ENCODE assay signal across 13 cellular contexts in genomic region chr11:11960687-11961086, GRCh38. TPM values are rescaled to one million over a fixed set of nuclear protein-coding genes. Genes with fewer than 3 reads are reported as not detected.
DNase-seq lines count a peak whose midpoint lies in the region; ATAC-seq, FAIRE-seq and TF ChIP-seq lines count a peak whose summit lies in the region.
"Had no signal": no experiment of that assay in that cellular context is flagged by ENCODE, and none has a peak within 500 bp of the region (broad histone marks: within the 10 kb centered on the region; RNA-seq: fewer than 3 reads in every experiment).

No MANE protein-coding gene starts in this region.

- POLR2A ChIA-PET in activated naive CD8-positive, alpha-beta T cell treated with anti-CD3 and anti-CD28 coated beads, Interleukin-2, amount 10 ng/mL, durations not matched to agents 7 days and 5 days (lab: Charles Lee): interaction anchor here (0.7 kb wide), 1 partner anchor 12 kb away, joined by 3 read pairs; no protein-coding TSS in a partner anchor

- no peak overlapping the region for H2BK120ac ChIP-seq in neuronal stem cell (ENCODE audit: low read depth, low read length)

- no peak overlapping the region for H2AK5ac ChIP-seq in neuronal stem cell (ENCODE audit: low read depth, low read length)

- no peaks in the 10 kb centered on the region for H3K79me1 ChIP-seq in neuronal stem cell (ENCODE audit: low read depth, low read length)

- no peak overlapping the region for H3K4me3 Mint-ChIP-seq in activated T-cell treated with anti-CD3 and anti-CD28 coated beads, Interleukin-2, amount 50 U/mL, for 4 hours
- H3K4me3 Mint-ChIP-seq in activated naive CD8-positive, alpha-beta T cell treated with anti-CD3 and anti-CD28 coated beads, Interleukin-2, amount 10 ng/mL, durations not matched to agents 7 days and 5 days: peak overlapping the region; percentile 69
- H3K4me3 Mint-ChIP-seq in neural progenitor cell: no peak overlapping the region

- peaks cover 38% of the 10 kb centered on the region for H3K4me1 Mint-ChIP-seq in activated T-cell treated with anti-CD3 and anti-CD28 coated beads, Interleukin-2, amount 50 U/mL, for 4 hours (ENCODE audit: low read depth)
- peaks cover 33% of the 10 kb centered on the region for H3K4me1 Mint-ChIP-seq in activated naive CD8-positive, alpha-beta T cell treated with anti-CD3 and anti-CD28 coated beads, Interleukin-2, amount 10 ng/mL, durations not matched to agents 7 days and 5 days
- H3K4me1 Mint-ChIP-seq in neural progenitor cell: peaks cover 12% of the 10 kb centered on the region

- H3K4me2 ChIP-seq in neural progenitor cell (no peak overlapping the region), neuronal stem cell (ENCODE audit: insufficient read depth, low read length, poor library complexity, severe bottlenecking) (no peak overlapping the region)

- no peak for DNase-seq in activated T-cell treated with anti-CD3 and anti-CD28 coated beads, Interleukin-2, amount 50 U/mL, for 4 hours
- no peak for DNase-seq in activated T-cell treated with anti-CD3 and anti-CD28 coated beads, Interleukin-2, amount 50 U/mL, for 48 hours
- DNase-seq in Jurkat, Clone E6-1 (ENCODE audit: low read depth, low spot score): peak; percentile 74
- DNase-seq in activated naive CD8-positive, alpha-beta T cell treated with anti-CD3 and anti-CD28 coated beads, Interleukin-2, amount 10 ng/mL, durations not matched to agents 7 days and 5 days: no peak
- DNase-seq in neural progenitor cell (ENCODE audit: low spot score): no peak
- DNase-seq in neuronal stem cell (ENCODE audit: low spot score): no peak
- DNase-seq in HUDEP-2 (lab: John Stamatoyannopoulos, UW; ENCODE audit: unreplicated experiment in 76 of 76): no peak
- DNase-seq in HTR-8/SVneo (ENCODE audit: insufficient read length, low spot score): no peak
- DNase-seq: activated CD4-positive, alpha-beta T cell treated with anti-CD3 and anti-CD28 coated beads for 1 hour; Karpas-422; NCI-H2107 had no signal

- no peaks in the 10 kb centered on the region for H3K9me3 ChIP-seq in neural progenitor cell (ENCODE audit: low read depth)
- H3K9me3 ChIP-seq in neuronal stem cell (replicated peaks in 1 of 2; ENCODE audit: control insufficient read depth in 2 of 2, insufficient read depth in 1 of 2, low read depth in 1 of 2, low read length in 2 of 2): peaks cover 0 to 8% of the 10 kb centered on the region in 2 donors
- H3K9me3 ChIP-seq: vagina had no signal

- H3K14ac ChIP-seq in neuronal stem cell (ENCODE audit: low read length): no peak overlapping the region

- H2BK12ac ChIP-seq in neuronal stem cell (ENCODE audit: low read length): no peak overlapping the region

- H3K27ac Mint-ChIP-seq in activated naive CD8-positive, alpha-beta T cell treated with anti-CD3 and anti-CD28 coated beads, Interleukin-2, amount 10 ng/mL, durations not matched to agents 7 days and 5 days: peak overlapping the region; percentile 79
- H3K27ac Mint-ChIP-seq in neural progenitor cell: peak overlapping the region; percentile 57

- peaks cover 8% of the 10 kb centered on the region for H3F3A ChIP-seq in neural progenitor cell (ENCODE audit: low read depth)

- no peak overlapping the region for H2BK15ac ChIP-seq in neuronal stem cell (ENCODE audit: low read length)

- H4K91ac ChIP-seq in neuronal stem cell (ENCODE audit: low read depth, low read length, poor library complexity): no peak overlapping the region

- no peak overlapping the region for H3K18ac ChIP-seq in neuronal stem cell (ENCODE audit: low read length)

- H3K27me3 Mint-ChIP-seq in activated T-cell treated with anti-CD3 and anti-CD28 coated beads, Interleukin-2, amount 50 U/mL, for 4 hours (ENCODE audit: low read depth): no peaks in the 10 kb centered on the region
- H3K27me3 Mint-ChIP-seq in activated naive CD8-positive, alpha-beta T cell treated with anti-CD3 and anti-CD28 coated beads, Interleukin-2, amount 10 ng/mL, durations not matched to agents 7 days and 5 days: peaks cover 2% of the 10 kb centered on the region
- H3K27me3 Mint-ChIP-seq in neural progenitor cell (ENCODE audit: insufficient read depth, low read depth): peaks cover 2% of the 10 kb centered on the region

- TF ChIP-seq CTCF in neural progenitor cell (IDR thresholded peaks at IDR 0.05): no peak

- no peaks in the 10 kb centered on the region for H3K9me3 Mint-ChIP-seq in activated T-cell treated with anti-CD3 and anti-CD28 coated beads, Interleukin-2, amount 50 U/mL, for 4 hours
- no peaks in the 10 kb centered on the region for H3K9me3 Mint-ChIP-seq in activated naive CD8-positive, alpha-beta T cell treated with anti-CD3 and anti-CD28 coated beads, Interleukin-2, amount 10 ng/mL, durations not matched to agents 7 days and 5 days
- H3K9me3 Mint-ChIP-seq in neural progenitor cell: no peaks in the 10 kb centered on the region

- no peak overlapping the region for H3K4me3 ChIP-seq in Jurkat, Clone E6-1 (ENCODE audit: low read length)
- H3K4me3 ChIP-seq in neural progenitor cell (no peak overlapping the region), neuronal stem cell (ENCODE audit: low read length in 2 of 2) (no peak overlapping the region)
- H3K4me3 ChIP-seq: coronary artery, vagina had no signal

- H3K36me3 ChIP-seq in neural progenitor cell (no peaks in the 10 kb centered on the region), neuronal stem cell (replicated peaks in 1 of 2; ENCODE audit: control insufficient read depth in 2 of 2, insufficient read depth in 2 of 2, low read length in 2 of 2) (peaks cover 6 to 39% of the 10 kb centered on the region in 2 donors)

- ATAC-seq in activated T-cell treated with anti-CD3 and anti-CD28 coated beads, Interleukin-2, amount 50 U/mL, for 4 hours: peak; percentile 42 to 60
- ATAC-seq in activated naive CD8-positive, alpha-beta T cell treated with anti-CD3 and anti-CD28 coated beads, Interleukin-2, amount 10 ng/mL, durations not matched to agents 7 days and 5 days (ENCODE audit: low read depth): peak; percentile 93

- H2AFZ ChIP-seq in neural progenitor cell (replicated peaks): no peak overlapping the region
- H2AFZ ChIP-seq in neuronal stem cell (ENCODE audit: low read length): no peak overlapping the region

- no peaks in the 10 kb centered on the region for H3K79me2 ChIP-seq in neural progenitor cell (ENCODE audit: low read depth)

- no peak overlapping the region for H2BK5ac ChIP-seq in neuronal stem cell (ENCODE audit: low read length)

- H3K4ac ChIP-seq in neuronal stem cell (ENCODE audit: low read length): no peak overlapping the region

- H3K27ac ChIP-seq in neural progenitor cell (no peak overlapping the region), neuronal stem cell (replicated peaks; ENCODE audit: low read length) (no peak overlapping the region)
- H3K27ac ChIP-seq: coronary artery, vagina had no signal

- H3K27me3 ChIP-seq in neural progenitor cell: no peaks in the 10 kb centered on the region
- no peaks in the 10 kb centered on the region for H3K27me3 ChIP-seq in neuronal stem cell (ENCODE audit: control insufficient read depth in 3 of 3, insufficient read depth in 3 of 3, low read depth in 1 of 3, low read length in 3 of 3)
- H3K27me3 ChIP-seq: vagina had no signal

- no peak overlapping the region for H3K9ac ChIP-seq in neural progenitor cell
- H3K9ac ChIP-seq in neuronal stem cell (ENCODE audit: low read depth, low read length, poor library complexity): no peak overlapping the region

- no peak for FAIRE-seq in HTR-8/SVneo (lab: Jason Lieb, UNC)

- WGBS in neuronal stem cell (ENCODE audit: extremely low coverage in 2 of 2, insufficient read length in 2 of 2, insufficient replicate concordance in 1 of 2), 2 donors: no CpG with 5 or more reads among the region's 1 CpG

- H4K8ac ChIP-seq in neuronal stem cell (ENCODE audit: low read depth, low read length): no peak overlapping the region

- H3K4me1 ChIP-seq in neural progenitor cell (peaks cover 19% of the 10 kb centered on the region), neuronal stem cell (ENCODE audit: control insufficient read depth in 2 of 2, insufficient read depth in 1 of 2, low read depth in 1 of 2, low read length in 2 of 2) (peaks cover 3 to 6% of the 10 kb centered on the region in 2 donors)

- H3K36me3 Mint-ChIP-seq in activated T-cell treated with anti-CD3 and anti-CD28 coated beads, Interleukin-2, amount 50 U/mL, for 4 hours (ENCODE audit: insufficient read depth): peaks cover 16% of the 10 kb centered on the region
- H3K36me3 Mint-ChIP-seq in activated naive CD8-positive, alpha-beta T cell treated with anti-CD3 and anti-CD28 coated beads, Interleukin-2, amount 10 ng/mL, durations not matched to agents 7 days and 5 days: peaks cover 18% of the 10 kb centered on the region
- H3K36me3 Mint-ChIP-seq in neural progenitor cell: peaks cover 41% of the 10 kb centered on the region

- no peak overlapping the region for H3K23ac ChIP-seq in neuronal stem cell (ENCODE audit: low read depth, low read length, poor library complexity)

- no peaks in the 10 kb centered on the region for H4K20me1 ChIP-seq in neural progenitor cell (ENCODE audit: low read depth)

RNA-seq across cellular contexts. Expression of gene DKK3, which starts 47.7 kb away (rescaled TPM):
- total RNA-seq in activated T-cell treated with anti-CD3 and anti-CD28 coated beads, Interleukin-2, amount 50 U/mL, for 4 hours: under 1 TPM; 0.34 to 0.51 (median 0.35) TPM
- polyA plus RNA-seq in Jurkat, Clone E6-1 (2012; ENCODE audit: insufficient read depth, insufficient read length): 0.95 TPM
- total RNA-seq in activated naive CD8-positive, alpha-beta T cell treated with anti-CD3 and anti-CD28 coated beads, Interleukin-2, amount 10 ng/mL, durations not matched to agents 7 days and 5 days: 10 to 100 TPM in 1 of 2 experiments, 1 to 10 TPM in 1; 8.1 to 12.0 TPM
- total RNA-seq in neural progenitor cell (ENCODE audit: low replicate concordance): 23.9 and 26.1 TPM in 2 replicates
- 16.6 TPM for polyA plus RNA-seq in neuronal stem cell (2013, experiment 1 of 2)
- polyA plus RNA-seq in neuronal stem cell (2013, experiment 2 of 2): 16.6 TPM

Comparison
In these comparisons a context has a peak if more than half of its experiments do, and no peak if none do; other contexts are left out.
1. RNA of gene DKK3, which starts 47.7 kb away (total RNA-seq): 23.9 to 26.1 TPM in neural progenitor cell and 8.1 to 12.0 TPM in activated naive CD8-positive, alpha-beta T cell treated with anti-CD3 and anti-CD28 coated beads, Interleukin-2, amount 10 ng/mL, durations not matched to agents 7 days and 5 days; 0.34 to 0.51 TPM in activated T-cell treated with anti-CD3 and anti-CD28 coated beads, Interleukin-2, amount 50 U/mL, for 4 hours; every median in the first group is over 4 times any median in the second.